24 cellular contexts compared by ENCODE assay signal in genomic region chr20:6384368-6384767, GRCh38.
"Had no signal": no experiment of that assay in that cellular context is flagged by ENCODE, and none has a peak within 500 bp of the region (broad histone marks: within the 10 kb centered on the region; RNA-seq: fewer than 3 reads in every experiment).

No MANE protein-coding gene starts in this region.

- H3K36me3 ChIP-seq: heart right ventricle, lower lobe of right lung, neural progenitor cell, right lobe of liver, thoracic aorta, transverse colon, vagina had no signal

- H3K9me3 ChIP-seq: lower lobe of right lung, right lobe of liver, thoracic aorta, transverse colon, vagina had no signal

- ATAC-seq: esophagus mucosa; left colon; left ventricle myocardium superior; lower lobe of right lung; naive thymus-derived CD4-positive, alpha-beta T cell; right lobe of liver; stimulated activated naive B cell treated with anti-CD40 and anti-IgM and Interleukin-4, amounts not matched to agents 10 μg/mL and 1 μg/mL and 100 μg/mL, for 72 hours had no signal

- H3K4me3 ChIP-seq: dorsolateral prefrontal cortex, heart right ventricle, lower lobe of right lung, neural progenitor cell, right lobe of liver, thoracic aorta, transverse colon, vagina had no signal

- H3K27me3 ChIP-seq: heart right ventricle, neural progenitor cell, right lobe of liver, transverse colon, vagina had no signal

- H3K27ac ChIP-seq: dorsolateral prefrontal cortex, epithelial cell of prostate, heart right ventricle, lower lobe of right lung, neural progenitor cell, parathyroid adenoma, right lobe of liver, thoracic aorta, transverse colon, vagina had no signal

- DNase-seq: dorsolateral prefrontal cortex; effector CD4-positive, alpha-beta T cell; foreskin melanocyte; glutamatergic neuron; heart right ventricle; hippocampal formation; kidney glomerular epithelial cell; left colon; left ventricle myocardium superior; lower lobe of right lung; midbrain; naive thymus-derived CD4-positive, alpha-beta T cell; right lobe of liver; small intestine; stimulated activated CD4-positive, alpha-beta T cell treated with anti-CD3 and anti-CD28 coated beads, Interleukin-15, amount 100 ng/mL, for 24 hours; stimulated activated CD4-positive, alpha-beta T cell treated with anti-CD3 and anti-CD28 coated beads, Interleukin-2, amount 100 ng/mL, for 48 hours; stimulated activated naive B cell treated with anti-CD40 and anti-IgM and Interleukin-4, amounts not matched to agents 10 μg/mL and 1 μg/mL and 100 μg/mL, for 72 hours; transverse colon had no signal

- H3K4me1 ChIP-seq: heart right ventricle, lower lobe of right lung, neural progenitor cell, parathyroid adenoma, right lobe of liver, transverse colon, vagina had no signal
